9 cellular contexts compared by ENCODE assay signal in genomic region chr1:200279810-200280411, GRCh38.
A peak's percentile ranks its signal among the peaks of the same experiment; 100 is the strongest.
DNase-seq lines count a peak whose midpoint lies in the region; ATAC-seq and TF ChIP-seq lines count a peak whose summit lies in the region.
"Had no signal": no experiment of that assay in that cellular context is flagged by ENCODE, and none has a peak within 500 bp of the region (broad histone marks: within the 10 kb centered on the region; RNA-seq: fewer than 3 reads in every experiment).

No MANE protein-coding gene starts in this region.

- H2BK120ac ChIP-seq in mesenchymal stem cell (ENCODE audit: low read depth, low read length), result no peak overlapping the region

- no peak overlapping the region for H3K27ac ChIP-seq in GM23338 (ENCODE audit: low read depth)
- H3K27ac ChIP-seq in OCI-LY3 (ENCODE audit: low read length), result no peak overlapping the region
- no peak overlapping the region for H3K27ac ChIP-seq in mesenchymal stem cell (ENCODE audit: low read length, poor library complexity, severe bottlenecking)
- H3K27ac ChIP-seq: skin epidermis had no signal

- no peak overlapping the region for H2AFZ ChIP-seq in GM23338
- no peak overlapping the region for H2AFZ ChIP-seq in OCI-LY3 (ENCODE audit: low read depth, low read length)
- H2AFZ ChIP-seq in mesenchymal stem cell (ENCODE audit: low read depth, low read length), result no peak overlapping the region

- 0 out of 2 replicates have a peak, but pooled peaks cover 5% of the 10 kb centered on the region for H3F3A ChIP-seq in GM23338 (replicated peaks; ENCODE audit: low read depth)

- no peak overlapping the region for H3K9ac ChIP-seq in OCI-LY3 (ENCODE audit: low read length)
- no peak overlapping the region for H3K9ac ChIP-seq in mesenchymal stem cell (ENCODE audit: low read length)

- no peak overlapping the region for H4K8ac ChIP-seq in mesenchymal stem cell (ENCODE audit: low read length)

- no peak overlapping the region for H4K91ac ChIP-seq in mesenchymal stem cell (ENCODE audit: low read length)

- peaks cover 9% of the 10 kb centered on the region for H3K27me3 Mint-ChIP-seq in GM23338 (ENCODE audit: insufficient read depth, low read depth, poor library complexity)
- H3K27me3 Mint-ChIP-seq in chondrocyte (ENCODE audit: low read depth), result no peaks in the 10 kb centered on the region

- H3K79me1 ChIP-seq in mesenchymal stem cell (replicated peaks; ENCODE audit: low read length, poor library complexity, severe bottlenecking), result no peaks in the 10 kb centered on the region

- H2BK15ac ChIP-seq in mesenchymal stem cell (ENCODE audit: low read depth, poor library complexity, severe bottlenecking), result no peak overlapping the region

- H3K18ac ChIP-seq in mesenchymal stem cell (ENCODE audit: low read depth in 1 of 2, low read length in 2 of 2), result no peak overlapping the region

- no peak overlapping the region for H3K23ac ChIP-seq in mesenchymal stem cell (ENCODE audit: low read length in 2 of 2)

- no peak overlapping the region for H2BK5ac ChIP-seq in mesenchymal stem cell (ENCODE audit: low read depth, low read length, poor library complexity, severe bottlenecking)

- no peaks in the 10 kb centered on the region for H3K9me3 Mint-ChIP-seq in GM23338
- H3K9me3 Mint-ChIP-seq in chondrocyte (ENCODE audit: low read depth), result no peaks in the 10 kb centered on the region

- no peak overlapping the region for H2BK12ac ChIP-seq in mesenchymal stem cell (ENCODE audit: low read length in 2 of 2)

- peak; percentile 17 for DNase-seq in COR-L47 (lab: John Stamatoyannopoulos, UW)
- DNase-seq in GM23338 (ENCODE audit: low spot score), result peak; percentile 92
- DNase-seq in chondrocyte (ENCODE audit: low spot score), result no peak
- peak; percentile 51 for DNase-seq in mesenchymal stem cell
- DNase-seq in OCI-M2 (lab: John Stamatoyannopoulos, UW; ENCODE audit: unreplicated experiment), result no peak
- DNase-seq in mesenteric fat pad (ENCODE audit: low spot score), result no peak

- no peak overlapping the region for H3K4me3 ChIP-seq in GM23338
- H3K4me3 ChIP-seq in OCI-LY3 (ENCODE audit: low read length), result no peak overlapping the region
- H3K4me3 ChIP-seq in mesenchymal stem cell (ENCODE audit: insufficient read depth in 1 of 2, low read depth in 1 of 2, low read length in 2 of 2), result no peak overlapping the region
- H3K4me3 ChIP-seq: skin epidermis had no signal

- H4K20me1 ChIP-seq in GM23338 (replicated peaks; ENCODE audit: insufficient read depth), result no peaks in the 10 kb centered on the region
- no peaks in the 10 kb centered on the region for H4K20me1 ChIP-seq in OCI-LY3 (ENCODE audit: insufficient read depth, low read length)

- H3K4ac ChIP-seq in mesenchymal stem cell (ENCODE audit: low read depth in 1 of 2, low read length in 2 of 2), result no peak overlapping the region

- H3K14ac ChIP-seq in mesenchymal stem cell (ENCODE audit: low read length in 2 of 2), result no peak overlapping the region

- H3K27ac Mint-ChIP-seq in GM23338, result no peak overlapping the region
- H3K27ac Mint-ChIP-seq in chondrocyte (ENCODE audit: unreplicated experiment), result no peak overlapping the region

- H3K36me3 Mint-ChIP-seq in GM23338 (ENCODE audit: low read depth) (no peaks in the 10 kb centered on the region), chondrocyte (ENCODE audit: low read depth) (no peaks in the 10 kb centered on the region)

- no peaks in the 10 kb centered on the region for H3K79me2 ChIP-seq in GM23338 (replicated peaks; ENCODE audit: insufficient read depth)
- H3K79me2 ChIP-seq in OCI-LY3 (ENCODE audit: low read length), result no peaks in the 10 kb centered on the region

- H3K27me3 ChIP-seq in GM23338 (ENCODE audit: insufficient read depth) (no peaks in the 10 kb centered on the region), OCI-LY3 (ENCODE audit: low read depth, low read length) (0 out of 2 replicates have a peak, but pooled peaks cover 6% of the 10 kb centered on the region), mesenchymal stem cell (ENCODE audit: control insufficient read depth in 1 of 2, insufficient read depth in 1 of 2, low read length in 2 of 2) (no peaks in the 10 kb centered on the region)

- ATAC-seq in GM23338 (peak; percentile 94), GM21717 (IDR thresholded peaks at IDR 0.05; ENCODE audit: unreplicated experiment) (no peak)

- H3K4me3 Mint-ChIP-seq in GM23338 (no peak overlapping the region), chondrocyte (ENCODE audit: unreplicated experiment) (no peak overlapping the region)

- no peak overlapping the region for H3K4me2 ChIP-seq in GM23338
- H3K4me2 ChIP-seq in OCI-LY3 (ENCODE audit: low read length), result no peak overlapping the region
- H3K4me2 ChIP-seq in mesenchymal stem cell (ENCODE audit: low read length, poor library complexity, severe bottlenecking), result no peak overlapping the region

- peaks cover 5% of the 10 kb centered on the region; the same call in 1 of the 2 replicates for H3K9me3 ChIP-seq in OCI-LY3 (ENCODE audit: insufficient read depth, low read length)
- no peaks in the 10 kb centered on the region for H3K9me3 ChIP-seq in mesenchymal stem cell (ENCODE audit: control insufficient read depth, low read length)

- peaks cover 15% of the 10 kb centered on the region for H3K4me1 Mint-ChIP-seq in GM23338
- no peaks in the 10 kb centered on the region for H3K4me1 Mint-ChIP-seq in chondrocyte (ENCODE audit: low read depth)

- H3K36me3 ChIP-seq in GM23338 (ENCODE audit: insufficient read depth), result no peaks in the 10 kb centered on the region
- no peaks in the 10 kb centered on the region for H3K36me3 ChIP-seq in OCI-LY3 (replicated peaks; ENCODE audit: low read depth, low read length)
- no peaks in the 10 kb centered on the region for H3K36me3 ChIP-seq in mesenchymal stem cell (ENCODE audit: control insufficient read depth in 1 of 2, insufficient read depth in 2 of 2, low read depth in 1 of 2, low read length in 2 of 2)

- TF ChIP-seq CTCF in GM23338 (conservative IDR thresholded peaks at IDR 0.05; ENCODE audit: low read depth in 2 of 2) (peak; percentile 87 to 97), OCI-LY3 (IDR thresholded peaks at IDR 0.05; ENCODE audit: low read depth, low read length) (peak; percentile 68), chondrocyte (IDR thresholded peaks at IDR 0.05) (peak; percentile 83)

- peaks cover 5% of the 10 kb centered on the region; the same call in 1 of the 2 replicates for H3K4me1 ChIP-seq in GM23338 (ENCODE audit: insufficient read depth)
- H3K4me1 ChIP-seq in OCI-LY3 (ENCODE audit: low read length), result peaks cover 19% of the 10 kb centered on the region
- no peaks in the 10 kb centered on the region for H3K4me1 ChIP-seq in mesenchymal stem cell (ENCODE audit: control insufficient read depth, insufficient read depth, low read depth, low read length)

- WGBS in mesenchymal stem cell, result 32% methylated on average over 2 of the region's 4 CpGs

- H3K9me2 ChIP-seq in GM23338 (ENCODE audit: insufficient read depth), result no peaks in the 10 kb centered on the region

- no peak overlapping the region for H2AK5ac ChIP-seq in mesenchymal stem cell (ENCODE audit: low read length, severe bottlenecking)

TF ChIP-seq in GM23338, 12 proteins besides CTCF, POLR2A, EP300 and RAD21 (continues in another document):
- no peak for TF ChIP-seq ZNF331 (CRISPR knock-in tag; IDR thresholded peaks at IDR 0.05; ENCODE audit: low read depth)
- no peak for TF ChIP-seq STAT1 (IDR thresholded peaks at IDR 0.05; ENCODE audit: unreplicated experiment)

Comparison
In these comparisons a context has a peak if more than half of its experiments do, and no peak if none do; other contexts are left out.
1. DNase-seq: peak in COR-L47 (single experiment), GM23338 (single experiment) and mesenchymal stem cell (single experiment); none in chondrocyte (single experiment), OCI-M2 (single experiment) and mesenteric fat pad (single experiment).
2. Peak in every context shown above with its lines, with median percentiles within 50 percentile points of each other: CTCF ChIP-seq.